ENCODE assay signal across 20 cellular contexts in the genomic region with DNA sequence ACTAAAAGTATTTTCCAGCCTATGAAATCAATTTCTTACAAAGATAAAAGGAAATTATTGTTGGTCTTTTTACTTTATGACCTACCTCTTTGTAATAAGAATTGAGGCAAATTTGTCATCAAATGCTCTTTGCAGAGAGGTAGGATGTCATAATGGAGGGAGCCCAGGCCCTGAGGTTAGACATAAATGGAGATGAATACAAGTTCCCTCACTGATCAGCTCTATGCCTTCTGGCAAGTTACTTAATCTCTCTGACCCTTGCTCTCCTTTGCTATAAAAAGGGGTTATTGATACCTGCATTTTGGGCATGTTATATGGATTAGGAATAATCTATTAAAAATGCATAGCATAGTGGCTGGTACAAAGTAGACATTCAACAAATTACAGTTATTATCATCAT.
DNase-seq lines count a peak whose midpoint lies in the region; FAIRE-seq and TF ChIP-seq lines count a peak whose summit lies in the region.
"Had no signal": no experiment of that assay in that cellular context is flagged by ENCODE, and none has a peak within 500 bp of the region (broad histone marks: within the 10 kb centered on the region; RNA-seq: fewer than 3 reads in every experiment).

No MANE protein-coding gene starts in this region.

- H3K23ac ChIP-seq in trophoblast cell (ENCODE audit: low read length): no peak overlapping the region

- peaks cover 15% of the 10 kb centered on the region; the same call in 1 of the 2 replicates for H3K4me1 ChIP-seq in HUES64 (ENCODE audit: insufficient read depth, low read length)
- H3K4me1 ChIP-seq in astrocyte (ENCODE audit: insufficient read depth, low read length): peaks cover 48% of the 10 kb centered on the region
- H3K4me1 ChIP-seq in trophoblast cell (ENCODE audit: control insufficient read depth in 1 of 2, insufficient read depth in 2 of 2, low read length in 2 of 2): peaks cover 8 to 11% of the 10 kb centered on the region in 2 experiments
- H3K4me1 ChIP-seq: colonic mucosa, parathyroid adenoma, sigmoid colon had no signal

- peak overlapping the region; percentile 17 for H3K27ac Mint-ChIP-seq in astrocyte (ENCODE audit: unreplicated experiment)
- H3K27ac Mint-ChIP-seq in activated T-cell treated with anti-CD3 and anti-CD28 coated beads, Interleukin-2, amount 50 U/mL, for 24 hours: no peak overlapping the region
- H3K27ac Mint-ChIP-seq: activated naive CD4-positive, alpha-beta T cell treated with anti-CD3 and anti-CD28 coated beads, Interleukin-2, amount 50 U/mL, for 72 hours; naive thymus-derived CD8-positive, alpha-beta T cell; stimulated activated effector memory CD8-positive, alpha-beta T cell treated with anti-CD3 and anti-CD28 coated beads, Interleukin-12 subunit alpha, Interleukin-12 subunit beta, amount 100 ng/mL, for 72 hours; T-cell had no signal

- H4K12ac ChIP-seq in trophoblast cell (ENCODE audit: low read depth, low read length): no peak overlapping the region

- H2AFZ ChIP-seq in astrocyte (ENCODE audit: low read depth, low read length) (no peak overlapping the region), trophoblast cell (ENCODE audit: insufficient read depth, low read length, poor library complexity) (no peak overlapping the region)
- H2AFZ ChIP-seq: parathyroid adenoma had no signal

- H3K4me3 Mint-ChIP-seq in astrocyte (ENCODE audit: unreplicated experiment): no peak overlapping the region
- H3K4me3 Mint-ChIP-seq in activated T-cell treated with anti-CD3 and anti-CD28 coated beads, Interleukin-2, amount 50 U/mL, for 24 hours: no peak overlapping the region
- H3K4me3 Mint-ChIP-seq: activated T-helper 1 cell treated with anti-CD3 and anti-CD28 coated beads, Interleukin-12 subunit alpha, Interleukin-12 subunit beta, Interleukin-2, Interleukin-4 antibody, amounts not matched to agents 30 ng/mL and 10 ng/mL and 1 ng/mL, durations not matched to agents 14 hours and 24 hours and 36 hours; naive thymus-derived CD8-positive, alpha-beta T cell; stimulated activated effector memory CD8-positive, alpha-beta T cell treated with anti-CD3 and anti-CD28 coated beads, Interleukin-12 subunit alpha, Interleukin-12 subunit beta, amount 100 ng/mL, for 72 hours; T-cell had no signal

- no peak overlapping the region for H2AK5ac ChIP-seq in trophoblast cell (ENCODE audit: low read length)

- H3K9me3 Mint-ChIP-seq in astrocyte (ENCODE audit: unreplicated experiment): peaks cover 2% of the 10 kb centered on the region
- no peaks in the 10 kb centered on the region for H3K9me3 Mint-ChIP-seq in activated T-cell treated with anti-CD3 and anti-CD28 coated beads, Interleukin-2, amount 50 U/mL, for 24 hours
- H3K9me3 Mint-ChIP-seq: activated naive CD4-positive, alpha-beta T cell treated with anti-CD3 and anti-CD28 coated beads, Interleukin-2, amount 50 U/mL, for 72 hours; activated T-helper 1 cell treated with anti-CD3 and anti-CD28 coated beads, Interleukin-12 subunit alpha, Interleukin-12 subunit beta, Interleukin-2, Interleukin-4 antibody, amounts not matched to agents 30 ng/mL and 10 ng/mL and 1 ng/mL, durations not matched to agents 14 hours and 24 hours and 36 hours; stimulated activated effector memory CD8-positive, alpha-beta T cell treated with anti-CD3 and anti-CD28 coated beads, Interleukin-12 subunit alpha, Interleukin-12 subunit beta, amount 100 ng/mL, for 72 hours; T-cell had no signal

- H3K4me1 Mint-ChIP-seq in astrocyte (ENCODE audit: low read depth, unreplicated experiment): peaks cover 33% of the 10 kb centered on the region
- H3K4me1 Mint-ChIP-seq in activated T-cell treated with anti-CD3 and anti-CD28 coated beads, Interleukin-2, amount 50 U/mL, for 24 hours (ENCODE audit: low read depth): peaks cover 29% of the 10 kb centered on the region

- no peaks in the 10 kb centered on the region for H3K27me3 ChIP-seq in HUES64 (ENCODE audit: insufficient read depth, low read length)
- H3K27me3 ChIP-seq in astrocyte (ENCODE audit: insufficient read depth, low read length): no peaks in the 10 kb centered on the region
- no peaks in the 10 kb centered on the region for H3K27me3 ChIP-seq in trophoblast cell (ENCODE audit: insufficient read depth, low read length)
- H3K27me3 ChIP-seq: colonic mucosa, sigmoid colon had no signal

- no peak overlapping the region for H3K14ac ChIP-seq in trophoblast cell (ENCODE audit: low read length)

- no peak overlapping the region for H2BK12ac ChIP-seq in trophoblast cell (ENCODE audit: low read length)

- intact Hi-C loops in cardiac septum (cut with DNase I): loop anchor here (5.0 kb wide), 1 partner anchor 64 kb away; no protein-coding TSS in a partner anchor

- H3K4me3 ChIP-seq in HUES64 (ENCODE audit: low read length): no peak overlapping the region
- no peak overlapping the region for H3K4me3 ChIP-seq in astrocyte (ENCODE audit: insufficient read depth, low read depth, low read length)
- H3K4me3 ChIP-seq in trophoblast cell (ENCODE audit: low read depth, low read length): no peak overlapping the region
- H3K4me3 ChIP-seq: colonic mucosa, HAP-1, sigmoid colon had no signal

- H2BK5ac ChIP-seq in trophoblast cell (ENCODE audit: low read depth, low read length, poor library complexity): no peak overlapping the region

- H4K20me1 ChIP-seq in astrocyte (ENCODE audit: insufficient read depth, low read length): no peaks in the 10 kb centered on the region

- H3K79me1 ChIP-seq in trophoblast cell (ENCODE audit: low read length): peaks cover 6% of the 10 kb centered on the region

- peak; percentile 74 for FAIRE-seq in A204.1 (lab: Jason Lieb, UNC)
- FAIRE-seq in astrocyte (lab: Jason Lieb, UNC): no peak
- FAIRE-seq: G401.6 had no signal

- H3K9me3 ChIP-seq in HUES64 (ENCODE audit: insufficient read depth, low read depth, low read length) (no peaks in the 10 kb centered on the region), astrocyte (ENCODE audit: insufficient read depth, low read depth, low read length) (no peaks in the 10 kb centered on the region), trophoblast cell (ENCODE audit: insufficient read depth, low read depth, low read length) (no peaks in the 10 kb centered on the region)
- H3K9me3 ChIP-seq: colonic mucosa, HAP-1, sigmoid colon had no signal

- H3K4me2 ChIP-seq in astrocyte (ENCODE audit: low read length): no peak overlapping the region
- H3K4me2 ChIP-seq in trophoblast cell (ENCODE audit: low read length): no peak overlapping the region

- TF ChIP-seq CTCF in astrocyte (IDR thresholded peaks at IDR 0.05; ENCODE audit: insufficient read depth, low read depth, low read length): no peak

- no peak overlapping the region for H3K4ac ChIP-seq in trophoblast cell (ENCODE audit: low read depth, low read length)

- H3K9ac ChIP-seq in HUES64 (ENCODE audit: low read depth, low read length) (no peak overlapping the region), astrocyte (ENCODE audit: low read length) (peak overlapping the region; percentile 8), trophoblast cell (ENCODE audit: low read length) (no peak overlapping the region)
- H3K9ac ChIP-seq: parathyroid adenoma had no signal

- peak overlapping the region; percentile 6; the same call in 1 of the 2 replicates for H3K27ac ChIP-seq in HUES64 (ENCODE audit: low read depth, low read length)
- peak overlapping the region; percentile 96 for H3K27ac ChIP-seq in astrocyte (ENCODE audit: low read depth, low read length)
- no peak overlapping the region for H3K27ac ChIP-seq in trophoblast cell (ENCODE audit: low read depth, low read length)
- H3K27ac ChIP-seq: colonic mucosa, HL-60, parathyroid adenoma, sigmoid colon had no signal

- H3K27me3 Mint-ChIP-seq in astrocyte (ENCODE audit: low read depth, unreplicated experiment): no peaks in the 10 kb centered on the region
- H3K27me3 Mint-ChIP-seq in activated T-cell treated with anti-CD3 and anti-CD28 coated beads, Interleukin-2, amount 50 U/mL, for 24 hours: peaks cover 7% of the 10 kb centered on the region
- H3K27me3 Mint-ChIP-seq: T-cell had no signal

- H4K8ac ChIP-seq in trophoblast cell (ENCODE audit: low read depth, low read length): no peak overlapping the region

- H4K91ac ChIP-seq in trophoblast cell (ENCODE audit: low read depth, low read length): no peak overlapping the region

- no peak overlapping the region for H2BK120ac ChIP-seq in trophoblast cell (ENCODE audit: insufficient read depth, low read length, poor library complexity)

- no peak overlapping the region for H3K18ac ChIP-seq in trophoblast cell (ENCODE audit: low read length)

- H3K79me2 ChIP-seq in astrocyte (ENCODE audit: insufficient read depth, low read length) (no peaks in the 10 kb centered on the region), trophoblast cell (ENCODE audit: control insufficient read depth, insufficient read depth, low read length, poor library complexity) (no peaks in the 10 kb centered on the region)
- H3K79me2 ChIP-seq: parathyroid adenoma had no signal

- DNase-seq in astrocyte (ENCODE audit: low read depth) (no peak), kidney tubule cell (ENCODE audit: low spot score) (peak; percentile 22), trophoblast cell (no peak), NCI-H524 treated with DMSO at 0.1 percent for 48 hours (lab: John Stamatoyannopoulos, UW) (no peak), cardiac septum (ENCODE audit: low spot score) (no peak)
- no peak for DNase-seq in activated T-cell treated with anti-CD3 and anti-CD28 coated beads, Interleukin-2, amount 50 U/mL, for 24 hours
- DNase-seq: colonic mucosa; naive thymus-derived CD8-positive, alpha-beta T cell; NCI-H1436 treated with DMSO at 0.1 percent for 48 hours; sigmoid colon; T-cell had no signal

- peaks cover 1% of the 10 kb centered on the region for H3K36me3 Mint-ChIP-seq in astrocyte (ENCODE audit: low read depth, unreplicated experiment)
- H3K36me3 Mint-ChIP-seq in activated T-cell treated with anti-CD3 and anti-CD28 coated beads, Interleukin-2, amount 50 U/mL, for 24 hours (ENCODE audit: low read depth): no peaks in the 10 kb centered on the region
- H3K36me3 Mint-ChIP-seq: activated naive CD4-positive, alpha-beta T cell treated with anti-CD3 and anti-CD28 coated beads, Interleukin-2, amount 50 U/mL, for 72 hours; naive thymus-derived CD8-positive, alpha-beta T cell; stimulated activated effector memory CD8-positive, alpha-beta T cell treated with anti-CD3 and anti-CD28 coated beads, Interleukin-12 subunit alpha, Interleukin-12 subunit beta, amount 100 ng/mL, for 72 hours; T-cell had no signal

- no peaks in the 10 kb centered on the region for H3K36me3 ChIP-seq in HUES64 (ENCODE audit: insufficient read depth, low read length)
- H3K36me3 ChIP-seq in astrocyte (ENCODE audit: insufficient read depth, low read length): no peaks in the 10 kb centered on the region
- no peaks in the 10 kb centered on the region for H3K36me3 ChIP-seq in trophoblast cell (ENCODE audit: control insufficient read depth in 1 of 2, insufficient read depth in 2 of 2, low read length in 2 of 2)
- H3K36me3 ChIP-seq: colonic mucosa, HAP-1, sigmoid colon had no signal
